ENCODE assay signal across 8 cellular contexts in the genomic region with DNA sequence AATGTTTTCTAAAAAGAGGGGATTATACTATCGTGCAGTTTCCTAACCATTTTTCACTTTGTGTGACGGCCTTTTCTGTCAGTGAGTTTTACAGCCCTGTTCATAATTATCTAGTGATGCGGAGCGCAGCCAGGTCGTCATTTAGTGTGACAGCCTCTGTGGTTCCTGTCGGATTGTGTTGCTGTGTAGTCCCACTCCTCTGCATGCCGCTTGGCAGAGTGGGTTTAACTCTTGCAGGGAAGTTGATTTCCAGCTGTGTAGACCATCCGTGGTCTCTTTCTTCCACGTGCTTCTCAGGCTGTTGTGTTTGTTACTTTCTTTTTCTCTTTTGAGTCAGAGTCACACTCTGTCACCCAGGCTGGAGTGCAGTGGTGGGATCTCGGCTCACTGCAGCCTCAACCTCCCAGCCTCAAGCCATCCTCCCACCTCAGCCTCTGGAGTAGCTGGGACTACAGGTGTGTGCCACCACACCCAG. TPM values are rescaled to one million over a fixed set of nuclear protein-coding genes. Genes with fewer than 3 reads are reported as not detected.
DNase-seq lines count a peak whose midpoint lies in the region; ATAC-seq and TF ChIP-seq lines count a peak whose summit lies in the region.

No MANE protein-coding gene starts in this region.

- WGBS in right cardiac atrium = 34% methylated on average over 10 of the region's 10 CpGs

- H3K36me3 ChIP-seq in left ventricle myocardium inferior (peaks cover 14% of the 10 kb centered on the region), subcutaneous abdominal adipose tissue (ENCODE audit: control insufficient read depth in 5 of 5, insufficient read depth in 5 of 5, low read length in 5 of 5) (peaks cover 15 to 20% (median 17%) of the 10 kb centered on the region in 5 donors)

- DNase-seq in left ventricle myocardium inferior = no peak
- DNase-seq in right cardiac atrium = no peak
- DNase-seq in choroid plexus epithelial cell (ENCODE audit: low read depth) = no peak
- DNase-seq in SW 1271 (lab: John Stamatoyannopoulos, UW) = no peak
- no peak for DNase-seq in glutamatergic neuron

- no peaks in the 10 kb centered on the region for H3K9me3 ChIP-seq in left ventricle myocardium inferior (replicated peaks)
- no peaks in the 10 kb centered on the region for H3K9me3 ChIP-seq in right cardiac atrium (ENCODE audit: control insufficient read depth, low read length)
- H3K9me3 ChIP-seq in subcutaneous abdominal adipose tissue (ENCODE audit: control insufficient read depth in 5 of 5, low read length in 5 of 5) = no peaks in the 10 kb centered on the region

- H3K4me3 ChIP-seq in left ventricle myocardium inferior (peak overlapping the region; percentile 40), right cardiac atrium (ENCODE audit: low read length) (no peak overlapping the region), choroid plexus epithelial cell (ENCODE audit: low read depth, low read length) (peak overlapping the region; percentile 41), subcutaneous abdominal adipose tissue (ENCODE audit: low read depth in 1 of 5, low read length in 5 of 5) (peak overlapping the region; percentile 16 to 50 (median 31))

- H3K27me3 Mint-ChIP-seq in glutamatergic neuron (ENCODE audit: unreplicated experiment) = peaks cover 2% of the 10 kb centered on the region

- H3K27me3 ChIP-seq in left ventricle myocardium inferior (ENCODE audit: low read depth) = no peaks in the 10 kb centered on the region
- no peaks in the 10 kb centered on the region for H3K27me3 ChIP-seq in right cardiac atrium (ENCODE audit: control insufficient read depth, insufficient read depth)
- H3K27me3 ChIP-seq in subcutaneous abdominal adipose tissue (ENCODE audit: control insufficient read depth in 5 of 5, insufficient read depth in 4 of 5, low read length in 5 of 5) = peaks cover 0 to 9% (median 5%) of the 10 kb centered on the region in 5 donors

- peak overlapping the region in 1 of 5 donors; percentile 55 for H3K9ac ChIP-seq in subcutaneous abdominal adipose tissue (ENCODE audit: low read length in 5 of 5)

- ATAC-seq in right cardiac atrium = no peak
- peak; percentile 40 for ATAC-seq in HG03097 (IDR thresholded peaks at IDR 0.05; ENCODE audit: low FRiP score, unreplicated experiment)
- no peak for ATAC-seq in GM21737 (IDR thresholded peaks at IDR 0.05; ENCODE audit: unreplicated experiment)

- H3K4me1 ChIP-seq in left ventricle myocardium inferior (no peaks in the 10 kb centered on the region), right cardiac atrium (ENCODE audit: control insufficient read depth, insufficient read depth, low read length) (no peaks in the 10 kb centered on the region), subcutaneous abdominal adipose tissue (ENCODE audit: control insufficient read depth in 5 of 5, insufficient read depth in 5 of 5, low read length in 5 of 5) (peaks cover 0 to 6% (median 4%) of the 10 kb centered on the region in 5 donors)

- no peak overlapping the region for H3K27ac ChIP-seq in left ventricle myocardium inferior (replicated peaks)
- H3K27ac ChIP-seq in right cardiac atrium (ENCODE audit: low read length) = no peak overlapping the region
- no peak overlapping the region for H3K27ac ChIP-seq in subcutaneous abdominal adipose tissue (ENCODE audit: low read depth, low read length)

- no peaks in the 10 kb centered on the region for H3K36me3 Mint-ChIP-seq in glutamatergic neuron (ENCODE audit: unreplicated experiment)

- intact Hi-C loops in left ventricle myocardium inferior (cut with micrococcal nuclease) = no loop called here
- intact Hi-C loops in right cardiac atrium (cut with DNase I) = no loop called here

- H3K4me1 Mint-ChIP-seq in glutamatergic neuron (ENCODE audit: low read depth, unreplicated experiment) = peaks cover 12% of the 10 kb centered on the region

- no peak overlapping the region for H3K27ac Mint-ChIP-seq in glutamatergic neuron (ENCODE audit: unreplicated experiment)

- no peak overlapping the region for H3K4me3 Mint-ChIP-seq in glutamatergic neuron (ENCODE audit: unreplicated experiment)

- H3K9me3 Mint-ChIP-seq in glutamatergic neuron (ENCODE audit: unreplicated experiment) = peaks cover 2% of the 10 kb centered on the region

- TF ChIP-seq CTCF in left ventricle myocardium inferior (IDR thresholded peaks at IDR 0.05; ENCODE audit: borderline replicate concordance) (no peak), choroid plexus epithelial cell (conservative IDR thresholded peaks at IDR 0.05; ENCODE audit: low read depth, low read length) (no peak), glutamatergic neuron (IDR thresholded peaks at IDR 0.05; ENCODE audit: partially characterized antibody, unreplicated experiment) (no peak)

RNA-seq across cellular contexts. Expression of gene RAN, which starts 8.6 kb away (rescaled TPM):
- total RNA-seq in left ventricle myocardium inferior = 246 TPM
- total RNA-seq in right cardiac atrium = 100 to 1,000 TPM; 281 to 385 (median 302) TPM
- polyA plus RNA-seq in right cardiac atrium = 195 TPM
- 766 TPM for total RNA-seq in glutamatergic neuron (ENCODE audit: unreplicated experiment)

RNA-seq across cellular contexts. Expression of gene STX2, which starts 41.4 kb away (rescaled TPM):
- 11.1 TPM for total RNA-seq in left ventricle myocardium inferior
- 10 to 100 TPM; 22.6 to 35.9 (median 31.3) TPM for total RNA-seq in right cardiac atrium
- 18.2 TPM for polyA plus RNA-seq in right cardiac atrium
- 76.5 TPM for total RNA-seq in glutamatergic neuron (ENCODE audit: unreplicated experiment)
